8 cellular contexts compared by ENCODE assay signal in genomic region chr13:110711778-110712070, GRCh38. TPM values are rescaled to one million over a fixed set of nuclear protein-coding genes. Genes with fewer than 3 reads are reported as not detected.
DNase-seq lines count a peak whose midpoint lies in the region; ATAC-seq and TF ChIP-seq lines count a peak whose summit lies in the region.

No MANE protein-coding gene starts in this region.

- H3K9me2 ChIP-seq in PC-9 (ENCODE audit: insufficient read depth), result no peaks in the 10 kb centered on the region

- H3K79me2 ChIP-seq in PC-9 (ENCODE audit: low read depth), result peaks cover 33% of the 10 kb centered on the region

- H3K9me3 ChIP-seq in PC-9 (ENCODE audit: insufficient read depth, low read depth), result no peaks in the 10 kb centered on the region
- no peaks in the 10 kb centered on the region for H3K9me3 ChIP-seq in neuron (ENCODE audit: low read length)

- TSS peak; percentile 21 for BruUV-seq in PC-9 (replicated peaks; lab: Mats Ljungman, UMichigan)

- H3K4me1 ChIP-seq in PC-9 (replicated peaks; ENCODE audit: insufficient read depth) (peaks cover 14% of the 10 kb centered on the region), neuron (ENCODE audit: insufficient read depth, low read length) (peaks cover 9% of the 10 kb centered on the region)

- H3K9me3 Mint-ChIP-seq in endothelial cell (ENCODE audit: unreplicated experiment), result no peaks in the 10 kb centered on the region

- peak overlapping the region; percentile 84 for H2AFZ ChIP-seq in PC-9
- peak overlapping the region; percentile 18 for H2AFZ ChIP-seq in neuron (ENCODE audit: low read depth, low read length)

- H3K27me3 ChIP-seq in PC-9 (ENCODE audit: insufficient read depth, low read depth) (no peaks in the 10 kb centered on the region), neuron (ENCODE audit: insufficient read depth, low read length) (no peaks in the 10 kb centered on the region)

- DNase-seq in NCI-H1092 treated with DMSO at 0.1 percent for 48 hours (lab: John Stamatoyannopoulos, UW) (peak; percentile 76), NCI-H1092 (lab: John Stamatoyannopoulos, UW) (no peak), PC-9 (no peak), endothelial cell (ENCODE audit: low spot score) (no peak), H4 (ENCODE audit: low spot score) (no peak), NCI-H2029 treated with DMSO at 0.1 percent for 48 hours (lab: John Stamatoyannopoulos, UW) (no peak)

- peaks cover 10% of the 10 kb centered on the region for H3K36me3 Mint-ChIP-seq in endothelial cell (ENCODE audit: low read depth, unreplicated experiment)

- peaks cover 31% of the 10 kb centered on the region for H3F3A ChIP-seq in PC-9 (ENCODE audit: insufficient read depth, low read depth)

- POLR2A ChIA-PET in PC-9 (lab: Charles Lee; ENCODE audit: unreplicated experiment), result interaction anchor here (0.5 to 0.6 kb wide), 7 partner anchors 34 to 543 kb away, joined by 3 to 16 read pairs (median 7); partner anchors contain the start of gene RAB20

- intact Hi-C loops in PC-9 (cut with micrococcal nuclease; ENCODE audit: unreplicated experiment), result loop anchor here (2.0 to 10.0 kb wide), 6 partner anchors 95 to 1467 kb away; partner anchors contain the start of gene ANKRD10

- peaks cover 21% of the 10 kb centered on the region for H3K27me3 Mint-ChIP-seq in endothelial cell (ENCODE audit: unreplicated experiment)

- TF ChIP-seq CTCF in PC-9 (conservative IDR thresholded peaks at IDR 0.05), result no peak
- no peak for TF ChIP-seq CTCF in endothelial cell (IDR thresholded peaks at IDR 0.05; ENCODE audit: unreplicated experiment)

- CTCF ChIA-PET in PC-9 (lab: Charles Lee), result interaction anchor here (0.6 kb wide), 1 partner anchor 574 kb away, joined by 8 read pairs; no protein-coding TSS in a partner anchor

- peak overlapping the region; percentile 89 for H3K4me3 ChIP-seq in PC-9
- peak overlapping the region; percentile 87 for H3K4me3 ChIP-seq in neuron (ENCODE audit: low read length)

- H3K27ac Mint-ChIP-seq in endothelial cell (ENCODE audit: unreplicated experiment), result peak overlapping the region; percentile 98

- H3K4me2 ChIP-seq in PC-9, result peak overlapping the region; percentile 87

- peak overlapping the region; percentile 97 for H3K4me3 Mint-ChIP-seq in endothelial cell (ENCODE audit: unreplicated experiment)

- peaks cover 21% of the 10 kb centered on the region for H3K4me1 Mint-ChIP-seq in endothelial cell (ENCODE audit: unreplicated experiment)

- H3K27ac ChIP-seq in PC-9, result peak overlapping the region; percentile 87

- ATAC-seq in GM21367 (IDR thresholded peaks at IDR 0.05; ENCODE audit: unreplicated experiment), result no peak

- peaks cover 4% of the 10 kb centered on the region for H4K20me1 ChIP-seq in PC-9 (ENCODE audit: insufficient read depth)

- no peaks in the 10 kb centered on the region for H3K36me3 ChIP-seq in PC-9 (ENCODE audit: low read depth)
- H3K36me3 ChIP-seq in neuron (ENCODE audit: insufficient read depth, low read length), result no peaks in the 10 kb centered on the region

RNA-seq across cellular contexts. Expression of gene ING1, which starts 1.8 kb away (rescaled TPM):
- total RNA-seq in PC-9 (2021) (21.2 and 23.1 TPM in 2 replicates), endothelial cell (ENCODE audit: unreplicated experiment) (9.9 TPM)
- total RNA-seq in H4 (2014; rRNA removed; shearing (Covaris generic)), result 4.7 and 8.4 TPM in 2 replicates

RNA-seq across cellular contexts. Expression of gene CARS2, which starts 5.8 kb away (rescaled TPM):
- total RNA-seq in PC-9 (2021) (57.1 and 67.0 TPM in 2 replicates), endothelial cell (ENCODE audit: unreplicated experiment) (36.0 TPM)
- 24.0 and 28.4 TPM in 2 replicates for total RNA-seq in H4 (2014; rRNA removed; shearing (Covaris generic))
